ENCODE assay signal across 2 cellular contexts in the genomic region with DNA sequence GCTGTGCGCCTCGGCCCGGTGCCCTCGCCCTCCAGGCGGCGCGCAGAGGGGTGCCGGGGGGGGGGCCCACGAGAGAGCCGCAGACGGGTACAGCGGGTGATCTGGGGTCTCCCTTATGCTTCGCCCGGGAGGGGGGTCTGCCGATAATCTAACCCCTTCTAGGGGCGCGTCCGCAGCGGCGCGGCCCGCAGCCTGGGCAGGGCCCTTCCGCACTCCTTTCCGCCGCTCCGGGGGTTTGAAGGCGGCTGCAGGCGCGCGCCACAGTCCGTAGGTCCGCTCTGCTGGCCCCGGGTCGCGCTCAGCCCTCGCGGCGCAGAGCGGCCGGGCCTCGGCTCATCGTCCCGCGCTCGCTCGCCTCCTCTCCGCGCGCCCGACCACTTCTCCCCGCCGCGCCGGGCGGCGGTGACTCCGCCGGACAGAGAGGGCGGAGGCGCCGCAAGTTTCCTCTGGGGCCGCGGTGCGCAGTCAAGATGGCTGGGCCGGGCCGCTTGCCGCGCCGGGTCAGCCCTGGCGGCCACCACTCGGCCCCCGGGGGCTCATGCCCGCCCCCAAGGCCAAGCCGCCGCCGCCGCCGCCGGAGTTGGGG.
TF ChIP-seq lines count a peak whose summit lies in the region.

No MANE protein-coding gene starts in this region.

TF ChIP-seq in GM23338, 12 proteins besides CTCF, POLR2A, EP300 and RAD21:
- TF ChIP-seq, protein P1, sequence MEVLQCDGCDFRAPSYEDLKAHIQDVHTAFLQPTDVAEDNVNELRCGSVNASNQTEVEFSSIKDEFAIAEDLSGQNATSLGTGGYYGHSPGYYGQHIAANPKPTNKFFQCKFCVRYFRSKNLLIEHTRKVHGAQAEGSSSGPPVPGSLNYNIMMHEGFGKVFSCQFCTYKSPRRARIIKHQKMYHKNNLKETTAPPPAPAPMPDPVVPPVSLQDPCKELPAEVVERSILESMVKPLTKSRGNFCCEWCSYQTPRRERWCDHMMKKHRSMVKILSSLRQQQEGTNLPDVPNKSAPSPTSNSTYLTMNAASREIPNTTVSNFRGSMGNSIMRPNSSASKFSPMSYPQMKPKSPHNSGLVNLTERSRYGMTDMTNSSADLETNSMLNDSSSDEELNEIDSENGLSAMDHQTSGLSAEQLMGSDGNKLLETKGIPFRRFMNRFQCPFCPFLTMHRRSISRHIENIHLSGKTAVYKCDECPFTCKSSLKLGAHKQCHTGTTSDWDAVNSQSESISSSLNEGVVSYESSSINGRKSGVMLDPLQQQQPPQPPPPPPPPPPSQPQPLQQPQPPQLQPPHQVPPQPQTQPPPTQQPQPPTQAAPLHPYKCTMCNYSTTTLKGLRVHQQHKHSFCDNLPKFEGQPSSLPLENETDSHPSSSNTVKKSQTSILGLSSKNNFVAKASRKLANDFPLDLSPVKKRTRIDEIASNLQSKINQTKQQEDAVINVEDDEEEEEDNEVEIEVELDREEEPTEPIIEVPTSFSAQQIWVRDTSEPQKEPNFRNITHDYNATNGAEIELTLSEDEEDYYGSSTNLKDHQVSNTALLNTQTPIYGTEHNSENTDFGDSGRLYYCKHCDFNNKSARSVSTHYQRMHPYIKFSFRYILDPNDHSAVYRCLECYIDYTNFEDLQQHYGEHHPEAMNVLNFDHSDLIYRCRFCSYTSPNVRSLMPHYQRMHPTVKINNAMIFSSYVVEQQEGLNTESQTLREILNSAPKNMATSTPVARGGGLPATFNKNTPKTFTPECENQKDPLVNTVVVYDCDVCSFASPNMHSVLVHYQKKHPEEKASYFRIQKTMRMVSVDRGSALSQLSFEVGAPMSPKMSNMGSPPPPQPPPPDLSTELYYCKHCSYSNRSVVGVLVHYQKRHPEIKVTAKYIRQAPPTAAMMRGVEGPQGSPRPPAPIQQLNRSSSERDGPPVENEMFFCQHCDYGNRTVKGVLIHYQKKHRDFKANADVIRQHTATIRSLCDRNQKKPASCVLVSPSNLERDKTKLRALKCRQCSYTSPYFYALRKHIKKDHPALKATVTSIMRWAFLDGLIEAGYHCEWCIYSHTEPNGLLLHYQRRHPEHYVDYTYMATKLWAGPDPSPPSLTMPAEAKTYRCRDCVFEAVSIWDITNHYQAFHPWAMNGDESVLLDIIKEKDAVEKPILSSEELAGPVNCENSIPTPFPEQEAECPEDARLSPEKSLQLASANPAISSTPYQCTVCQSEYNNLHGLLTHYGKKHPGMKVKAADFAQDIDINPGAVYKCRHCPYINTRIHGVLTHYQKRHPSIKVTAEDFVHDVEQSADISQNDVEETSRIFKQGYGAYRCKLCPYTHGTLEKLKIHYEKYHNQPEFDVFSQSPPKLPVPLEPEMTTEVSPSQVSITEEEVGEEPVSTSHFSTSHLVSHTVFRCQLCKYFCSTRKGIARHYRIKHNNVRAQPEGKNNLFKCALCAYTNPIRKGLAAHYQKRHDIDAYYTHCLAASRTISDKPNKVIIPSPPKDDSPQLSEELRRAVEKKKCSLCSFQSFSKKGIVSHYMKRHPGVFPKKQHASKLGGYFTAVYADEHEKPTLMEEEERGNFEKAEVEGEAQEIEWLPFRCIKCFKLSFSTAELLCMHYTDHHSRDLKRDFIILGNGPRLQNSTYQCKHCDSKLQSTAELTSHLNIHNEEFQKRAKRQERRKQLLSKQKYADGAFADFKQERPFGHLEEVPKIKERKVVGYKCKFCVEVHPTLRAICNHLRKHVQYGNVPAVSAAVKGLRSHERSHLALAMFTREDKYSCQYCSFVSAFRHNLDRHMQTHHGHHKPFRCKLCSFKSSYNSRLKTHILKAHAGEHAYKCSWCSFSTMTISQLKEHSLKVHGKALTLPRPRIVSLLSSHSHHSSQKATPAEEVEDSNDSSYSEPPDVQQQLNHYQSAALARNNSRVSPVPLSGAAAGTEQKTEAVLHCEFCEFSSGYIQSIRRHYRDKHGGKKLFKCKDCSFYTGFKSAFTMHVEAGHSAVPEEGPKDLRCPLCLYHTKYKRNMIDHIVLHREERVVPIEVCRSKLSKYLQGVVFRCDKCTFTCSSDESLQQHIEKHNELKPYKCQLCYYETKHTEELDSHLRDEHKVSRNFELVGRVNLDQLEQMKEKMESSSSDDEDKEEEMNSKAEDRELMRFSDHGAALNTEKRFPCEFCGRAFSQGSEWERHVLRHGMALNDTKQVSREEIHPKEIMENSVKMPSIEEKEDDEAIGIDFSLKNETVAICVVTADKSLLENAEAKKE (CRISPR knock-in tag; IDR thresholded peaks at IDR 0.05): no peak
- TF ChIP-seq, protein P2, sequence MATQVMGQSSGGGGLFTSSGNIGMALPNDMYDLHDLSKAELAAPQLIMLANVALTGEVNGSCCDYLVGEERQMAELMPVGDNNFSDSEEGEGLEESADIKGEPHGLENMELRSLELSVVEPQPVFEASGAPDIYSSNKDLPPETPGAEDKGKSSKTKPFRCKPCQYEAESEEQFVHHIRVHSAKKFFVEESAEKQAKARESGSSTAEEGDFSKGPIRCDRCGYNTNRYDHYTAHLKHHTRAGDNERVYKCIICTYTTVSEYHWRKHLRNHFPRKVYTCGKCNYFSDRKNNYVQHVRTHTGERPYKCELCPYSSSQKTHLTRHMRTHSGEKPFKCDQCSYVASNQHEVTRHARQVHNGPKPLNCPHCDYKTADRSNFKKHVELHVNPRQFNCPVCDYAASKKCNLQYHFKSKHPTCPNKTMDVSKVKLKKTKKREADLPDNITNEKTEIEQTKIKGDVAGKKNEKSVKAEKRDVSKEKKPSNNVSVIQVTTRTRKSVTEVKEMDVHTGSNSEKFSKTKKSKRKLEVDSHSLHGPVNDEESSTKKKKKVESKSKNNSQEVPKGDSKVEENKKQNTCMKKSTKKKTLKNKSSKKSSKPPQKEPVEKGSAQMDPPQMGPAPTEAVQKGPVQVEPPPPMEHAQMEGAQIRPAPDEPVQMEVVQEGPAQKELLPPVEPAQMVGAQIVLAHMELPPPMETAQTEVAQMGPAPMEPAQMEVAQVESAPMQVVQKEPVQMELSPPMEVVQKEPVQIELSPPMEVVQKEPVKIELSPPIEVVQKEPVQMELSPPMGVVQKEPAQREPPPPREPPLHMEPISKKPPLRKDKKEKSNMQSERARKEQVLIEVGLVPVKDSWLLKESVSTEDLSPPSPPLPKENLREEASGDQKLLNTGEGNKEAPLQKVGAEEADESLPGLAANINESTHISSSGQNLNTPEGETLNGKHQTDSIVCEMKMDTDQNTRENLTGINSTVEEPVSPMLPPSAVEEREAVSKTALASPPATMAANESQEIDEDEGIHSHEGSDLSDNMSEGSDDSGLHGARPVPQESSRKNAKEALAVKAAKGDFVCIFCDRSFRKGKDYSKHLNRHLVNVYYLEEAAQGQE (IDR thresholded peaks at IDR 0.05; ENCODE audit: unreplicated experiment): no peak
- TF ChIP-seq, protein P3, sequence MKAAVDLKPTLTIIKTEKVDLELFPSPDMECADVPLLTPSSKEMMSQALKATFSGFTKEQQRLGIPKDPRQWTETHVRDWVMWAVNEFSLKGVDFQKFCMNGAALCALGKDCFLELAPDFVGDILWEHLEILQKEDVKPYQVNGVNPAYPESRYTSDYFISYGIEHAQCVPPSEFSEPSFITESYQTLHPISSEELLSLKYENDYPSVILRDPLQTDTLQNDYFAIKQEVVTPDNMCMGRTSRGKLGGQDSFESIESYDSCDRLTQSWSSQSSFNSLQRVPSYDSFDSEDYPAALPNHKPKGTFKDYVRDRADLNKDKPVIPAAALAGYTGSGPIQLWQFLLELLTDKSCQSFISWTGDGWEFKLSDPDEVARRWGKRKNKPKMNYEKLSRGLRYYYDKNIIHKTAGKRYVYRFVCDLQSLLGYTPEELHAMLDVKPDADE (IDR thresholded peaks at IDR 0.05): no peak

TF ChIP-seq in GM12878, 131 proteins besides CTCF, POLR2A, EP300 and RAD21:
- no peak for TF ChIP-seq POU2F2 (IDR thresholded peaks at IDR 0.05; ENCODE audit: borderline replicate concordance, low read depth, low read length)
- peak; percentile 79 for TF ChIP-seq HDAC6 (IDR thresholded peaks at IDR 0.05; ENCODE audit: unreplicated experiment)
- TF ChIP-seq PML (IDR thresholded peaks at IDR 0.05; ENCODE audit: low read length): no peak
